In genomic region chr10:31929260-31929985, GRCh38 we compare ENCODE assay signal across 8 cellular contexts. TPM values are rescaled to one million over a fixed set of nuclear protein-coding genes. Genes with fewer than 3 reads are reported as not detected.
DNase-seq lines count a peak whose midpoint lies in the region; ATAC-seq, FAIRE-seq and TF ChIP-seq lines count a peak whose summit lies in the region.

No MANE protein-coding gene starts in this region.

- TF ChIP-seq CTCF in RWPE1 (conservative IDR thresholded peaks at IDR 0.05; ENCODE audit: low read depth) (no peak), GM12878 (IDR thresholded peaks at IDR 0.05 in 2 of 3, conservative IDR thresholded peaks at IDR 0.05 in 1 of 3; ENCODE audit: control insufficient read depth in 2 of 3, extremely low read depth in 1 of 3, insufficient read depth in 1 of 3, low read depth in 3 of 3, low read length in 3 of 3) (no peak)

- FAIRE-seq in GM12878 (lab: Jason Lieb, UNC) = no peak

- no peak for TF ChIP-seq EP300 in GM12878 (IDR thresholded peaks at IDR 0.05; ENCODE audit: borderline replicate concordance in 1 of 2, control insufficient read depth in 1 of 2, low read depth in 2 of 2, low read length in 2 of 2)

- RAD21 ChIA-PET in GM12878 (lab: Charles Lee; ENCODE audit: unreplicated experiment) = interaction anchor here (0.6 to 3.6 kb wide), 9 partner anchors 8 to 270 kb away, joined by 3 to 47 read pairs (median 4); no protein-coding TSS in a partner anchor

- TF ChIP-seq RAD21 in GM12878 (IDR thresholded peaks at IDR 0.05; ENCODE audit: insufficient read depth, low read depth, low read length) = no peak

- no peaks in the 10 kb centered on the region for H4K20me1 ChIP-seq in GM12878 (ENCODE audit: control insufficient read depth, insufficient read depth)

- BruUV-seq in GM12878 (replicated peaks; lab: Mats Ljungman, UMichigan) = TSS peak; percentile 83

- peak; percentile 27 for ATAC-seq in GM18909 (IDR thresholded peaks at IDR 0.05; ENCODE audit: poor library complexity, unreplicated experiment)
- ATAC-seq in HG03432 (IDR thresholded peaks at IDR 0.05; ENCODE audit: unreplicated experiment) = peak; percentile 16
- ATAC-seq in GM12878 = peak; percentile 57
- peak; percentile 66 to 77 for ATAC-seq in right cardiac atrium

- H3K4me1 ChIP-seq in GM12878 (ENCODE audit: control insufficient read depth, insufficient read depth, low read length) (peaks cover 14% of the 10 kb centered on the region), right cardiac atrium (ENCODE audit: control insufficient read depth, insufficient read depth, low read length) (peaks cover 3% of the 10 kb centered on the region)

- H3K27ac ChIP-seq in RWPE1 (peak overlapping the region; percentile 89), GM12878 (ENCODE audit: control insufficient read depth, insufficient read depth) (peak overlapping the region; percentile 53), right cardiac atrium (ENCODE audit: low read length) (peak overlapping the region; percentile 95)

- peak; percentile 60 for DNase-seq in AG20443 (ENCODE audit: low spot score)
- DNase-seq in RWPE1 (ENCODE audit: low spot score) = peak; percentile 36
- DNase-seq in GM12878 (ENCODE audit: low read depth, low spot score) = no peak
- peak; percentile 51 to 76 (median 76) for DNase-seq in right cardiac atrium
- DNase-seq in posterior vena cava (ENCODE audit: low spot score) = peak; percentile 86
- DNase-seq in NK-92 treated with Interleukin-12 subunit alpha and Interleukin-12 subunit beta, amount 100 ng/mL, for 24 hours (lab: John Stamatoyannopoulos, UW) = no peak

- H3K9me3 ChIP-seq in GM12878 (replicated peaks; ENCODE audit: control insufficient read depth, insufficient read depth, low read length) (no peaks in the 10 kb centered on the region), right cardiac atrium (ENCODE audit: control insufficient read depth, low read length) (no peaks in the 10 kb centered on the region)

- SMC1A ChIA-PET in GM12878 (lab: Charles Lee; ENCODE audit: uncharacterized antibody, unreplicated experiment) = interaction anchor here (0.8 to 3.5 kb wide), 20 partner anchors 8 to 121 kb away, joined by 3 to 46 read pairs (median 4); no protein-coding TSS in a partner anchor

- 2% methylated on average over 23 of the region's 25 CpGs for WGBS in GM12878 (ENCODE audit: insufficient coverage, insufficient replicate concordance, low lambda C conversion rate, missing lambda C conversion rate)
- WGBS in right cardiac atrium = under 1% methylated on average over 25 of the region's 25 CpGs

- CTCF ChIA-PET in RWPE1 (lab: Yijun Ruan, JAX) = interaction anchor here (0.6 to 1.3 kb wide), 4 partner anchors 11 to 71 kb away, joined by 3 to 5 read pairs (median 3); no protein-coding TSS in a partner anchor
- CTCF ChIA-PET in GM12878 (lab: Yijun Ruan, JAX) = interaction anchor here (0.6 to 3.1 kb wide), 10 partner anchors 8 to 108 kb away, joined by 3 to 39 read pairs (median 4); no protein-coding TSS in a partner anchor

- H3K27me3 ChIP-seq in GM12878 (replicated peaks in 1 of 2; ENCODE audit: control insufficient read depth in 2 of 2, insufficient read depth in 2 of 2, low read length in 1 of 2) = no peaks in the 10 kb centered on the region
- H3K27me3 ChIP-seq in right cardiac atrium (ENCODE audit: control insufficient read depth, insufficient read depth) = no peaks in the 10 kb centered on the region

- POLR2A ChIA-PET in RWPE1 (lab: Yijun Ruan, JAX; ENCODE audit: low non-redundant PET) (no interaction called here), GM12878 (lab: Charles Lee) (interaction anchor here (0.7 to 2.0 kb wide), 12 partner anchors 8 to 1233 kb away, joined by 3 to 14 read pairs (median 3); no protein-coding TSS in a partner anchor)

- peak overlapping the region; percentile 92 for H3K4me2 ChIP-seq in GM12878 (ENCODE audit: control insufficient read depth, insufficient read depth)

- peaks cover 29% of the 10 kb centered on the region for H3K79me2 ChIP-seq in GM12878 (ENCODE audit: control insufficient read depth, insufficient read depth, low read length)

- peak overlapping the region; percentile 85 for H2AFZ ChIP-seq in GM12878 (ENCODE audit: control insufficient read depth, low read depth, low read length)

- H3K36me3 ChIP-seq in GM12878 (ENCODE audit: control insufficient read depth in 2 of 2, insufficient read depth in 2 of 2, low read length in 1 of 2) = no peaks in the 10 kb centered on the region

- in situ Hi-C loops in GM12878 (cut with MboI) = no loop called here

- no peak for TF ChIP-seq POLR2A in GM12878 (IDR thresholded peaks at IDR 0.05; ENCODE audit: low read depth, low read length)

- H3K4me3 ChIP-seq in GM12878 (peak overlapping the region; percentile 70), right cardiac atrium (ENCODE audit: low read length) (peak overlapping the region; percentile 89)

- intact Hi-C loops in GM12878 (cut with micrococcal nuclease; ENCODE audit: unreplicated experiment) = loop anchor here (5.0 to 10.0 kb wide), 2 partner anchors 52 to 445 kb away; no protein-coding TSS in a partner anchor
- intact Hi-C loops in right cardiac atrium (cut with DNase I) = loop anchor here in 3 of 4 donors (10.0 kb wide), 2 partner anchors 55 to 65 kb away; no protein-coding TSS in a partner anchor
- intact Hi-C loops in posterior vena cava (cut with DNase I) = no loop called here

- peak overlapping the region; percentile 82 for H3K9ac ChIP-seq in GM12878 (ENCODE audit: control insufficient read depth, insufficient read depth, low read length)

TF ChIP-seq in GM12878, 131 proteins besides CTCF, POLR2A, EP300 and RAD21 (continues in another document):
- TF ChIP-seq ZNF592 (IDR thresholded peaks at IDR 0.05) (no peak), GATAD2B (conservative IDR thresholded peaks at IDR 0.05; ENCODE audit: low read depth) (peak; percentile 49), NR2F1 (conservative IDR thresholded peaks at IDR 0.05) (peak; percentile 73), PML (IDR thresholded peaks at IDR 0.05; ENCODE audit: low read length) (0 out of 2 replicates have a peak, but pooled peaks have one; percentile 8)

RNA-seq across cellular contexts. Expression of gene ARHGAP12, which starts 0.8 kb away (rescaled TPM):
- total RNA-seq in GM12878 (2013; cell fraction: nucleolus; rRNA removed) = 88.4 and 89.2 TPM in 2 replicates
- total RNA-seq in GM12878 (2014; rRNA removed) (9.7 and 12.2 TPM in 2 replicates), GM12878 (2014; rRNA removed; fragmentation: Illumina TruSeq; extraction: Trizol) (12.9 and 13.5 TPM in 2 replicates), GM12878 (2021) (7.4 and 8.2 TPM in 2 replicates), right cardiac atrium (10 to 100 TPM; 21.5 to 25.5 (median 25.0) TPM), posterior vena cava (10 to 100 TPM; 27.6 to 32.6 TPM)
- polyA plus RNA-seq in GM12878 (2011; ENCODE audit: low read depth) = 3.6 TPM
- polyA plus RNA-seq in GM12878 (2011; rRNA removed) (15.6 and 25.0 TPM in 2 replicates), GM12878 (2014; fragmentation: Illumina TruSeq; extraction: Trizol) (9.4 and 12.2 TPM in 2 replicates), GM12878 (2014; fragmentation: Nextera tagmentation; extraction: Ambion mirVana) (1 to 10 TPM; 5.4 to 7.7 TPM), GM12878 (2014; rRNA removed) (5.6 and 7.4 TPM in 2 replicates), GM12878 (2016; fragmentation: Nextera tagmentation; extraction: Ambion mirVana) (10 to 100 TPM in 1 of 2 experiments, 1 to 10 TPM in 1; 6.0 to 10.6 TPM), right cardiac atrium (20.0 TPM)
- polyA plus RNA-seq in GM12878 (2011; cell fraction: cytosol; rRNA removed) = 4.1 and 4.9 TPM in 2 replicates
- polyA plus RNA-seq in GM12878 (2011; cell fraction: nucleus; rRNA removed) = 17.7 and 21.0 TPM in 2 replicates
- 7.6 and 11.1 TPM in 2 replicates for polyA plus RNA-seq in GM12878 (2012)
- polyA minus RNA-seq in GM12878 (2011; rRNA and poly(A)+ RNA removed) = 16.9 and 22.2 TPM in 2 replicates
- polyA minus RNA-seq in GM12878 (2011; cell fraction: cytosol; rRNA and poly(A)+ RNA removed) = 7.8 and 11.5 TPM in 2 replicates
- 21.4 and 24.6 TPM in 2 replicates for polyA minus RNA-seq in GM12878 (2011; cell fraction: nucleus; rRNA and poly(A)+ RNA removed)

Comparison
In these comparisons a context has a peak if more than half of its experiments do, and no peak if none do; other contexts are left out.
1. DNase-seq: peak in AG20443 (single experiment), RWPE1 (single experiment), right cardiac atrium (3 of 3) and posterior vena cava (single experiment); none in GM12878 (single experiment) and NK-92 treated with Interleukin-12 subunit alpha and Interleukin-12 subunit beta, amount 100 ng/mL, for 24 hours (single experiment).
2. ATAC-seq: peak in every context shown above with its lines; median percentile 72 in right cardiac atrium; 57 in GM12878; 27 in GM18909; 16 in HG03432.
3. intact Hi-C loops: an anchor here in GM12878 (5.0 to 10.0 kb wide) and right cardiac atrium (10.0 kb wide); none called in posterior vena cava.
4. Peak in every context shown above with its lines, with median percentiles within 50 percentile points of each other: H3K27ac ChIP-seq.